2 cellular contexts compared by ENCODE assay signal in the genomic region with DNA sequence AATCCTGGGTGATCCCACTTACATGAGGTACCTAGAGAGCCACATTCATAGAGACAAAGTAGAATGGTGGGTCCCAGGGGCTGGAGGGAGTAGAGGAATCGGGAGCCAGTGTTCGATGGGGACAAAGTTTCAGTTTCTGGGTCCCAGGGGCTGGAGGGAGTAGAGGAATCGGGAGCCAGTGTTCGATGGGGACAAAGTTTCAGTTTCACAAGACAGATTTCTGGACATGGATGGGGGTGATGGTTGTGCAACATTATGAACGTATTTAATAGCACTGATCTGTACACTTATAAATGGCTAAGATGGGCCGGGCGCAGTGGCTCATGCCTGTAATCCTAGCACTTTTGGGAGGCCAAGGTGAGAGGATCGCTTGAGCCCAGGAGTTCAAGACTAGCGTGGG. TPM values are rescaled to one million over a fixed set of nuclear protein-coding genes. Genes with fewer than 3 reads are reported as not detected.
"Had no signal": no experiment of that assay in that cellular context is flagged by ENCODE, and none has a peak within 500 bp of the region (broad histone marks: within the 10 kb centered on the region; RNA-seq: fewer than 3 reads in every experiment).

No MANE protein-coding gene starts in this region.

RNA-seq across cellular contexts. Expression of gene PANX2, which starts 34.5 kb away (rescaled TPM):
- total RNA-seq: colonic mucosa, renal cortical epithelial cell had no signal
